Comparison of ENCODE assay signal across 1 cellular context in genomic region chr9:87599901-87600610, GRCh38.
TF ChIP-seq lines count a peak whose summit lies in the region.

No MANE protein-coding gene starts in this region.

TF ChIP-seq in HEK293, 187 proteins besides CTCF, POLR2A, EP300 and RAD21 (continued from another document and continues in another):
- no peak for TF ChIP-seq ZFP41 (tag by site-specific recombination; IDR thresholded peaks at IDR 0.05; ENCODE audit: borderline replicate concordance)
- TF ChIP-seq ZXDB (tag by site-specific recombination; IDR thresholded peaks at IDR 0.05): peak; percentile 72; the same call in 1 of the 2 replicates
- TF ChIP-seq ZNF16 (tag by site-specific recombination; IDR thresholded peaks at IDR 0.05; ENCODE audit: low read depth): no peak
- no peak for TF ChIP-seq ZNF548 (tag by site-specific recombination; IDR thresholded peaks at IDR 0.05)
- no peak for TF ChIP-seq ZNF510 (tag by site-specific recombination; IDR thresholded peaks at IDR 0.05; ENCODE audit: insufficient replicate concordance)
- no peak for TF ChIP-seq ZNF202 (tag by site-specific recombination; IDR thresholded peaks at IDR 0.05; ENCODE audit: borderline replicate concordance)
- TF ChIP-seq ZNF169 (tag by site-specific recombination; IDR thresholded peaks at IDR 0.05): no peak
- TF ChIP-seq ZNF518A (tag by site-specific recombination; conservative IDR thresholded peaks at IDR 0.05; ENCODE audit: low read depth): no peak
- TF ChIP-seq PRDM10 (tag by site-specific recombination; IDR thresholded peaks at IDR 0.05): peak; percentile 59
- TF ChIP-seq ZNF426 (tag by site-specific recombination; IDR thresholded peaks at IDR 0.05): no peak
- TF ChIP-seq ZNF416 (tag by site-specific recombination; IDR thresholded peaks at IDR 0.05): no peak
- no peak for TF ChIP-seq ZNF223 (tag by site-specific recombination; IDR thresholded peaks at IDR 0.05)
- TF ChIP-seq ZNF292 (tag by site-specific recombination; IDR thresholded peaks at IDR 0.05; ENCODE audit: borderline replicate concordance, low read depth): no peak
- no peak for TF ChIP-seq YY2 (tag by site-specific recombination; IDR thresholded peaks at IDR 0.05)
- no peak for TF ChIP-seq PRDM1 (tag by site-specific recombination; IDR thresholded peaks at IDR 0.05)
- TF ChIP-seq, protein P1, sequence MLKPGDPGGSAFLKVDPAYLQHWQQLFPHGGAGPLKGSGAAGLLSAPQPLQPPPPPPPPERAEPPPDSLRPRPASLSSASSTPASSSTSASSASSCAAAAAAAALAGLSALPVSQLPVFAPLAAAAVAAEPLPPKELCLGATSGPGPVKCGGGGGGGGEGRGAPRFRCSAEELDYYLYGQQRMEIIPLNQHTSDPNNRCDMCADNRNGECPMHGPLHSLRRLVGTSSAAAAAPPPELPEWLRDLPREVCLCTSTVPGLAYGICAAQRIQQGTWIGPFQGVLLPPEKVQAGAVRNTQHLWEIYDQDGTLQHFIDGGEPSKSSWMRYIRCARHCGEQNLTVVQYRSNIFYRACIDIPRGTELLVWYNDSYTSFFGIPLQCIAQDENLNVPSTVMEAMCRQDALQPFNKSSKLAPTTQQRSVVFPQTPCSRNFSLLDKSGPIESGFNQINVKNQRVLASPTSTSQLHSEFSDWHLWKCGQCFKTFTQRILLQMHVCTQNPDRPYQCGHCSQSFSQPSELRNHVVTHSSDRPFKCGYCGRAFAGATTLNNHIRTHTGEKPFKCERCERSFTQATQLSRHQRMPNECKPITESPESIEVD (tag by site-specific recombination; IDR thresholded peaks at IDR 0.05): peak; percentile 46
- no peak for TF ChIP-seq ZNF768 (tag by site-specific recombination; IDR thresholded peaks at IDR 0.05)
- peak; percentile 23; the same call in 1 of the 2 replicates for TF ChIP-seq ZBTB48 (tag by site-specific recombination; IDR thresholded peaks at IDR 0.05)
- TF ChIP-seq ZNF433 (tag by site-specific recombination; IDR thresholded peaks at IDR 0.05; ENCODE audit: low read depth): no peak
- no peak for TF ChIP-seq SCRT2 (tag by site-specific recombination; IDR thresholded peaks at IDR 0.05)
- TF ChIP-seq, protein P2, sequence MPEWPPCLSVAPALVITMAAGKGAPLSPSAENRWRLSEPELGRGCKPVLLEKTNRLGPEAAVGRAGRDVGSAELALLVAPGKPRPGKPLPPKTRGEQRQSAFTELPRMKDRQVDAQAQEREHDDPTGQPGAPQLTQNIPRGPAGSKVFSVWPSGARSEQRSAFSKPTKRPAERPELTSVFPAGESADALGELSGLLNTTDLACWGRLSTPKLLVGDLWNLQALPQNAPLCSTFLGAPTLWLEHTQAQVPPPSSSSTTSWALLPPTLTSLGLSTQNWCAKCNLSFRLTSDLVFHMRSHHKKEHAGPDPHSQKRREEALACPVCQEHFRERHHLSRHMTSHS (tag by site-specific recombination; IDR thresholded peaks at IDR 0.05): no peak
- no peak for TF ChIP-seq ZNF174 (tag by site-specific recombination; IDR thresholded peaks at IDR 0.05)
- TF ChIP-seq, protein P3, sequence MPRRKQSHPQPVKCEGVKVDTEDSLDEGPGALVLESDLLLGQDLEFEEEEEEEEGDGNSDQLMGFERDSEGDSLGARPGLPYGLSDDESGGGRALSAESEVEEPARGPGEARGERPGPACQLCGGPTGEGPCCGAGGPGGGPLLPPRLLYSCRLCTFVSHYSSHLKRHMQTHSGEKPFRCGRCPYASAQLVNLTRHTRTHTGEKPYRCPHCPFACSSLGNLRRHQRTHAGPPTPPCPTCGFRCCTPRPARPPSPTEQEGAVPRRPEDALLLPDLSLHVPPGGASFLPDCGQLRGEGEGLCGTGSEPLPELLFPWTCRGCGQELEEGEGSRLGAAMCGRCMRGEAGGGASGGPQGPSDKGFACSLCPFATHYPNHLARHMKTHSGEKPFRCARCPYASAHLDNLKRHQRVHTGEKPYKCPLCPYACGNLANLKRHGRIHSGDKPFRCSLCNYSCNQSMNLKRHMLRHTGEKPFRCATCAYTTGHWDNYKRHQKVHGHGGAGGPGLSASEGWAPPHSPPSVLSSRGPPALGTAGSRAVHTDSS (tag by site-specific recombination; IDR thresholded peaks at IDR 0.05): no peak
- no peak for TF ChIP-seq ZNF830 (tag by site-specific recombination; IDR thresholded peaks at IDR 0.05; ENCODE audit: low read depth)
- peak; percentile 57; the same call in 1 of the 2 replicates for TF ChIP-seq ZNF2 (tag by site-specific recombination; IDR thresholded peaks at IDR 0.05)
- TF ChIP-seq, protein P4, sequence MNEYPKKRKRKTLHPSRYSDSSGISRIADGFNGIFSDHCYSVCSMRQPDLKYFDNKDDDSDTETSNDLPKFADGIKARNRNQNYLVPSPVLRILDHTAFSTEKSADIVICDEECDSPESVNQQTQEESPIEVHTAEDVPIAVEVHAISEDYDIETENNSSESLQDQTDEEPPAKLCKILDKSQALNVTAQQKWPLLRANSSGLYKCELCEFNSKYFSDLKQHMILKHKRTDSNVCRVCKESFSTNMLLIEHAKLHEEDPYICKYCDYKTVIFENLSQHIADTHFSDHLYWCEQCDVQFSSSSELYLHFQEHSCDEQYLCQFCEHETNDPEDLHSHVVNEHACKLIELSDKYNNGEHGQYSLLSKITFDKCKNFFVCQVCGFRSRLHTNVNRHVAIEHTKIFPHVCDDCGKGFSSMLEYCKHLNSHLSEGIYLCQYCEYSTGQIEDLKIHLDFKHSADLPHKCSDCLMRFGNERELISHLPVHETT (tag by site-specific recombination; IDR thresholded peaks at IDR 0.05): no peak; the same call in 1 of the 2 replicates
- no peak for TF ChIP-seq MYNN (tag by site-specific recombination; IDR thresholded peaks at IDR 0.05; ENCODE audit: borderline replicate concordance)
- TF ChIP-seq, protein P5, sequence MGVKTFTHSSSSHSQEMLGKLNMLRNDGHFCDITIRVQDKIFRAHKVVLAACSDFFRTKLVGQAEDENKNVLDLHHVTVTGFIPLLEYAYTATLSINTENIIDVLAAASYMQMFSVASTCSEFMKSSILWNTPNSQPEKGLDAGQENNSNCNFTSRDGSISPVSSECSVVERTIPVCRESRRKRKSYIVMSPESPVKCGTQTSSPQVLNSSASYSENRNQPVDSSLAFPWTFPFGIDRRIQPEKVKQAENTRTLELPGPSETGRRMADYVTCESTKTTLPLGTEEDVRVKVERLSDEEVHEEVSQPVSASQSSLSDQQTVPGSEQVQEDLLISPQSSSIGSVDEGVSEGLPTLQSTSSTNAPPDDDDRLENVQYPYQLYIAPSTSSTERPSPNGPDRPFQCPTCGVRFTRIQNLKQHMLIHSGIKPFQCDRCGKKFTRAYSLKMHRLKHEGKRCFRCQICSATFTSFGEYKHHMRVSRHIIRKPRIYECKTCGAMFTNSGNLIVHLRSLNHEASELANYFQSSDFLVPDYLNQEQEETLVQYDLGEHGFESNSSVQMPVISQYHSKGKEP (tag by site-specific recombination; IDR thresholded peaks at IDR 0.05): 0 out of 2 replicates have a peak, but pooled peaks have one; percentile 28
- no peak for TF ChIP-seq ZSCAN16 (tag by site-specific recombination; IDR thresholded peaks at IDR 0.05)
- TF ChIP-seq, protein P6, sequence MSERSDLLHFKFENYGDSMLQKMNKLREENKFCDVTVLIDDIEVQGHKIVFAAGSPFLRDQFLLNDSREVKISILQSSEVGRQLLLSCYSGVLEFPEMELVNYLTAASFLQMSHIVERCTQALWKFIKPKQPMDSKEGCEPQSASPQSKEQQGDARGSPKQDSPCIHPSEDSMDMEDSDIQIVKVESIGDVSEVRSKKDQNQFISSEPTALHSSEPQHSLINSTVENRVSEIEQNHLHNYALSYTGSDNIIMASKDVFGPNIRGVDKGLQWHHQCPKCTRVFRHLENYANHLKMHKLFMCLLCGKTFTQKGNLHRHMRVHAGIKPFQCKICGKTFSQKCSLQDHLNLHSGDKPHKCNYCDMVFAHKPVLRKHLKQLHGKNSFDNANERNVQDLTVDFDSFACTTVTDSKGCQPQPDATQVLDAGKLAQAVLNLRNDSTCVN (tag by site-specific recombination; optimal IDR thresholded peaks at IDR 0.05): no peak
- TF ChIP-seq, protein P7, sequence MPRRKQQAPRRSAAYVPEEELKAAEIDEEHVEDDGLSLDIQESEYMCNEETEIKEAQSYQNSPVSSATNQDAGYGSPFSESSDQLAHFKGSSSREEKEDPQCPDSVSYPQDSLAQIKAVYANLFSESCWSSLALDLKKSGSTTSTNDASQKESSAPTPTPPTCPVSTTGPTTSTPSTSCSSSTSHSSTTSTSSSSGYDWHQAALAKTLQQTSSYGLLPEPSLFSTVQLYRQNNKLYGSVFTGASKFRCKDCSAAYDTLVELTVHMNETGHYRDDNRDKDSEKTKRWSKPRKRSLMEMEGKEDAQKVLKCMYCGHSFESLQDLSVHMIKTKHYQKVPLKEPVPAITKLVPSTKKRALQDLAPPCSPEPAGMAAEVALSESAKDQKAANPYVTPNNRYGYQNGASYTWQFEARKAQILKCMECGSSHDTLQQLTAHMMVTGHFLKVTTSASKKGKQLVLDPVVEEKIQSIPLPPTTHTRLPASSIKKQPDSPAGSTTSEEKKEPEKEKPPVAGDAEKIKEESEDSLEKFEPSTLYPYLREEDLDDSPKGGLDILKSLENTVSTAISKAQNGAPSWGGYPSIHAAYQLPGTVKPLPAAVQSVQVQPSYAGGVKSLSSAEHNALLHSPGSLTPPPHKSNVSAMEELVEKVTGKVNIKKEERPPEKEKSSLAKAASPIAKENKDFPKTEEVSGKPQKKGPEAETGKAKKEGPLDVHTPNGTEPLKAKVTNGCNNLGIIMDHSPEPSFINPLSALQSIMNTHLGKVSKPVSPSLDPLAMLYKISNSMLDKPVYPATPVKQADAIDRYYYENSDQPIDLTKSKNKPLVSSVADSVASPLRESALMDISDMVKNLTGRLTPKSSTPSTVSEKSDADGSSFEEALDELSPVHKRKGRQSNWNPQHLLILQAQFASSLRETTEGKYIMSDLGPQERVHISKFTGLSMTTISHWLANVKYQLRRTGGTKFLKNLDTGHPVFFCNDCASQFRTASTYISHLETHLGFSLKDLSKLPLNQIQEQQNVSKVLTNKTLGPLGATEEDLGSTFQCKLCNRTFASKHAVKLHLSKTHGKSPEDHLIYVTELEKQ (tag by site-specific recombination; IDR thresholded peaks at IDR 0.05; ENCODE audit: borderline replicate concordance): no peak
- TF ChIP-seq, protein P8, sequence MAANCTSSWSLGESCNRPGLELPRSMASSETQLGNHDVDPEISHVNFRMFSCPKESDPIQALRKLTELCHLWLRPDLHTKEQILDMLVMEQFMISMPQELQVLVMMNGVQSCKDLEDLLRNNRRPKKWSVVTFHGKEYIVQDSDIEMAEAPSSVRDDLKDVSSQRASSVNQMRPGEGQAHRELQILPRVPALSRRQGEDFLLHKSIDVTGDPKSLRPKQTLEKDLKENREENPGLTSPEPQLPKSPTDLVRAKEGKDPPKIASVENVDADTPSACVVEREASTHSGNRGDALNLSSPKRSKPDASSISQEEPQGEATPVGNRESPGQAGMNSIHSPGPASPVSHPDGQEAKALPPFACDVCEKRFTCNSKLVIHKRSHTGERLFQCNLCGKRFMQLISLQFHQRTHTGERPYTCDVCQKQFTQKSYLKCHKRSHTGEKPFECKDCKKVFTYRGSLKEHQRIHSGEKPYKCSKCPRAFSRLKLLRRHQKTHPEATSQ (tag by site-specific recombination; IDR thresholded peaks at IDR 0.05): no peak
- TF ChIP-seq GFI1B (tag by site-specific recombination; IDR thresholded peaks at IDR 0.05): no peak
- TF ChIP-seq ZNF248 (tag by site-specific recombination; IDR thresholded peaks at IDR 0.05): no peak
- TF ChIP-seq ZNF24 (tag by site-specific recombination; IDR thresholded peaks at IDR 0.05): no peak
